25 cellular contexts compared by ENCODE assay signal in genomic region chr5:14246350-14247053, GRCh38.
DNase-seq lines count a peak whose midpoint lies in the region; ATAC-seq and TF ChIP-seq lines count a peak whose summit lies in the region.
"Had no signal": no experiment of that assay in that cellular context is flagged by ENCODE, and none has a peak within 500 bp of the region (broad histone marks: within the 10 kb centered on the region; RNA-seq: fewer than 3 reads in every experiment).

No MANE protein-coding gene starts in this region.

- H2AK5ac ChIP-seq in H9 (ENCODE audit: insufficient read length, low read length) (no peak overlapping the region), trophoblast cell (ENCODE audit: low read length) (no peak overlapping the region)

- H2BK5ac ChIP-seq in H9 (ENCODE audit: insufficient read length, low read length) (no peak overlapping the region), trophoblast cell (ENCODE audit: low read depth, low read length, poor library complexity) (no peak overlapping the region)

- H3K9me3 Mint-ChIP-seq in H9 = no peaks in the 10 kb centered on the region
- no peaks in the 10 kb centered on the region for H3K9me3 Mint-ChIP-seq in activated T-cell treated with anti-CD3 and anti-CD28 coated beads, Interleukin-2, amount 50 U/mL, for 4 hours
- H3K9me3 Mint-ChIP-seq: activated naive CD8-positive, alpha-beta T cell treated with anti-CD3 and anti-CD28 coated beads, Interleukin-2, amount 50 U/mL, for 24 hours; type B pancreatic cell had no signal

- H3K4me2 ChIP-seq in H9 (ENCODE audit: insufficient read depth, insufficient read length, low read length) (no peak overlapping the region), trophoblast cell (ENCODE audit: low read length) (no peak overlapping the region)

- H3K4ac ChIP-seq in H9 (ENCODE audit: low read depth, low read length) = no peak overlapping the region
- H3K4ac ChIP-seq in trophoblast cell (ENCODE audit: low read depth, low read length) = peak overlapping the region; percentile 77

- peaks cover 62 to 76% of the 10 kb centered on the region in 2 experiments for H3K4me1 Mint-ChIP-seq in H9
- H3K4me1 Mint-ChIP-seq in activated T-cell treated with anti-CD3 and anti-CD28 coated beads, Interleukin-2, amount 50 U/mL, for 4 hours (ENCODE audit: low read depth) = no peaks in the 10 kb centered on the region

- H3K27me3 Mint-ChIP-seq in H9 (ENCODE audit: low read depth) = no peaks in the 10 kb centered on the region
- H3K27me3 Mint-ChIP-seq in activated T-cell treated with anti-CD3 and anti-CD28 coated beads, Interleukin-2, amount 50 U/mL, for 4 hours (ENCODE audit: low read depth) = peaks cover 10% of the 10 kb centered on the region
- H3K27me3 Mint-ChIP-seq: activated naive CD8-positive, alpha-beta T cell treated with anti-CD3 and anti-CD28 coated beads, Interleukin-2, amount 50 U/mL, for 24 hours; type B pancreatic cell had no signal

- H2AFZ ChIP-seq in H9 (ENCODE audit: low read length) (no peak overlapping the region), trophoblast cell (ENCODE audit: insufficient read depth, low read length, poor library complexity) (no peak overlapping the region)

- H3K79me2 ChIP-seq in H9 (ENCODE audit: insufficient read depth, low read length) (peaks cover 26% of the 10 kb centered on the region; the same call in 1 of the 2 replicates), trophoblast cell (ENCODE audit: control insufficient read depth, insufficient read depth, low read length, poor library complexity) (peaks cover 28% of the 10 kb centered on the region)

- H3K36me3 ChIP-seq in esophagus muscularis mucosa (no peaks in the 10 kb centered on the region), trophoblast cell (ENCODE audit: control insufficient read depth in 1 of 2, insufficient read depth in 2 of 2, low read length in 2 of 2) (peaks cover 0 to 3% of the 10 kb centered on the region in 2 experiments)
- H3K36me3 ChIP-seq: BE2C, cardiac muscle cell, gastrocnemius medialis, HAP-1, sigmoid colon, stomach had no signal

- no peak overlapping the region for H2BK15ac ChIP-seq in H9 (ENCODE audit: low read depth, low read length)

- H3K4me3 Mint-ChIP-seq in H9 = no peak overlapping the region
- H3K4me3 Mint-ChIP-seq in activated T-cell treated with anti-CD3 and anti-CD28 coated beads, Interleukin-2, amount 50 U/mL, for 4 hours = no peak overlapping the region
- H3K4me3 Mint-ChIP-seq: activated CD4-positive, alpha-beta T cell treated with anti-CD3 and anti-CD28 coated beads for 36 hours; activated naive CD8-positive, alpha-beta T cell treated with anti-CD3 and anti-CD28 coated beads, Interleukin-2, amount 50 U/mL, for 24 hours; type B pancreatic cell had no signal

- H3K27me3 ChIP-seq in H9 (ENCODE audit: insufficient read depth, low read length) = no peaks in the 10 kb centered on the region
- H3K27me3 ChIP-seq in esophagus muscularis mucosa = no peaks in the 10 kb centered on the region
- H3K27me3 ChIP-seq in trophoblast cell (ENCODE audit: insufficient read depth, low read length) = no peaks in the 10 kb centered on the region
- H3K27me3 ChIP-seq: BE2C, cardiac muscle cell, dorsolateral prefrontal cortex, gastrocnemius medialis, MG63, sigmoid colon, stomach had no signal

- no CpG with 5 or more reads among the region's 9 CpGs for WGBS in H9 (ENCODE audit: extremely low coverage, insufficient read length, low lambda C conversion rate)
- 88% methylated on average over 9 of the region's 9 CpGs for WGBS in esophagus muscularis mucosa
- WGBS in trophoblast cell (ENCODE audit: extremely low coverage, insufficient coverage, insufficient read length) = no CpG with 5 or more reads among the region's 9 CpGs

- intact Hi-C loops in esophagus muscularis mucosa (cut with DNase I) = no loop called here

- H3K18ac ChIP-seq in H9 (ENCODE audit: insufficient read length, low read depth, low read length) = no peak overlapping the region
- no peak overlapping the region for H3K18ac ChIP-seq in trophoblast cell (ENCODE audit: low read length)

- peaks cover 9% of the 10 kb centered on the region for H3K4me1 ChIP-seq in H9 (ENCODE audit: insufficient read depth, low read length)
- peaks cover 50 to 94% (median 82%) of the 10 kb centered on the region in 4 donors for H3K4me1 ChIP-seq in esophagus muscularis mucosa
- H3K4me1 ChIP-seq in trophoblast cell (ENCODE audit: control insufficient read depth in 1 of 2, insufficient read depth in 2 of 2, low read length in 2 of 2) = peaks cover 16 to 19% of the 10 kb centered on the region in 2 experiments
- H3K4me1 ChIP-seq: HAP-1 had no signal

- no peak overlapping the region for H3K23ac ChIP-seq in H9 (ENCODE audit: insufficient read length, low read depth, low read length)
- peak overlapping the region; percentile 49 for H3K23ac ChIP-seq in trophoblast cell (ENCODE audit: low read length)

- no peak overlapping the region for H3K27ac ChIP-seq in H9 (ENCODE audit: insufficient read length, low read depth, low read length)
- H3K27ac ChIP-seq in esophagus muscularis mucosa (replicated peaks in 1 of 4) = no peak overlapping the region
- no peak overlapping the region for H3K27ac ChIP-seq in trophoblast cell (ENCODE audit: low read depth, low read length)
- H3K27ac ChIP-seq: 22Rv1, sigmoid colon, stomach had no signal

- no peak overlapping the region for H3K56ac ChIP-seq in H9 (ENCODE audit: insufficient read length, low read depth, low read length)

- TF ChIP-seq CTCF in H9 (conservative IDR thresholded peaks at IDR 0.05) = no peak
- TF ChIP-seq CTCF in esophagus muscularis mucosa (IDR thresholded peaks at IDR 0.05) = no peak

- H3K9ac ChIP-seq in H9 (ENCODE audit: extremely low read depth, insufficient read length, low read length) (no peak overlapping the region), trophoblast cell (ENCODE audit: low read length) (no peak overlapping the region)

- DNase-seq in DMS 273 (lab: John Stamatoyannopoulos, UW; ENCODE audit: unreplicated experiment) = peak; percentile 49
- no peak for DNase-seq in DMS 273 treated with DMSO at 0.1 percent for 48 hours (lab: John Stamatoyannopoulos, UW)
- no peak for DNase-seq in H9
- DNase-seq in esophagus muscularis mucosa (ENCODE audit: extremely low spot score) = peak; percentile 81
- DNase-seq in trophoblast cell = no peak
- DNase-seq in activated T-cell treated with anti-CD3 and anti-CD28 coated beads, Interleukin-2, amount 50 U/mL, for 4 hours = no peak
- DNase-seq in activated gamma-delta T cell treated with Interleukin-2 at 50 U/mL for 16 hours = no peak
- DNase-seq: activated CD4-positive, alpha-beta T cell treated with anti-CD3 and anti-CD28 coated beads for 36 hours; activated naive CD8-positive, alpha-beta T cell treated with anti-CD3 and anti-CD28 coated beads, Interleukin-2, amount 50 U/mL, for 24 hours; BE2C; dorsolateral prefrontal cortex; erythroblast; gastrocnemius medialis; left colon; MG63; NCI-H1436 treated with DMSO at 0.1 percent for 48 hours; NCI-H446 treated with DMSO at 0.1 percent for 48 hours; sigmoid colon; stomach; SW 1271 had no signal

- H2BK120ac ChIP-seq in H9 (ENCODE audit: low read depth, low read length, poor library complexity, severe bottlenecking) (no peak overlapping the region), trophoblast cell (ENCODE audit: insufficient read depth, low read length, poor library complexity) (no peak overlapping the region)

- TF ChIP-seq EP300 in esophagus muscularis mucosa (IDR thresholded peaks at IDR 0.05) = no peak

- H4K91ac ChIP-seq in H9 (ENCODE audit: insufficient read length, low read depth, low read length) = no peak overlapping the region
- H4K91ac ChIP-seq in trophoblast cell (ENCODE audit: low read depth, low read length) = no peak overlapping the region

- H2BK20ac ChIP-seq in H9 (ENCODE audit: low read depth, low read length, poor library complexity, severe bottlenecking) = no peak overlapping the region

- H3K4me3 ChIP-seq in esophagus muscularis mucosa (no peak overlapping the region), trophoblast cell (ENCODE audit: low read depth, low read length) (no peak overlapping the region)
- H3K4me3 ChIP-seq: cardiac muscle cell, dorsolateral prefrontal cortex, gastrocnemius medialis, HAP-1, MG63, sigmoid colon, stomach had no signal

- no peak overlapping the region for H3K14ac ChIP-seq in H9 (ENCODE audit: insufficient read depth, low read length)
- no peak overlapping the region for H3K14ac ChIP-seq in trophoblast cell (ENCODE audit: low read length)

- H3K23me2 ChIP-seq in H9 (ENCODE audit: insufficient read length, low read depth, low read length, poor library complexity, severe bottlenecking) = no peaks in the 10 kb centered on the region

- H3K79me1 ChIP-seq in H9 (ENCODE audit: insufficient read depth, low read depth, low read length, poor library complexity, severe bottlenecking) (peaks cover 9% of the 10 kb centered on the region), trophoblast cell (ENCODE audit: low read length) (no peaks in the 10 kb centered on the region)

- no peaks in the 10 kb centered on the region for H3K36me3 Mint-ChIP-seq in H9 (ENCODE audit: insufficient read depth in 1 of 3, low read depth in 3 of 3)
- no peaks in the 10 kb centered on the region for H3K36me3 Mint-ChIP-seq in activated T-cell treated with anti-CD3 and anti-CD28 coated beads, Interleukin-2, amount 50 U/mL, for 4 hours (ENCODE audit: insufficient read depth)
- H3K36me3 Mint-ChIP-seq: type B pancreatic cell had no signal

- H3T11ph ChIP-seq in H9 (ENCODE audit: low read length) = no peak overlapping the region

- no peaks in the 10 kb centered on the region for H4K20me1 ChIP-seq in H9 (ENCODE audit: control insufficient read depth, insufficient read depth, insufficient read length)

- no peak overlapping the region for H4K12ac ChIP-seq in trophoblast cell (ENCODE audit: low read depth, low read length)

- peak overlapping the region; percentile 60 to 94 (median 85); a peak in 5 of 7 replicates for H3K27ac Mint-ChIP-seq in H9
- H3K27ac Mint-ChIP-seq: activated CD4-positive, alpha-beta T cell treated with anti-CD3 and anti-CD28 coated beads for 36 hours; activated naive CD8-positive, alpha-beta T cell treated with anti-CD3 and anti-CD28 coated beads, Interleukin-2, amount 50 U/mL, for 24 hours; type B pancreatic cell had no signal

- ATAC-seq in activated T-cell treated with anti-CD3 and anti-CD28 coated beads, Interleukin-2, amount 50 U/mL, for 4 hours = no peak
- no peak for ATAC-seq in HG02884 (IDR thresholded peaks at IDR 0.05; ENCODE audit: unreplicated experiment)
- ATAC-seq: activated CD4-positive, alpha-beta T cell treated with anti-CD3 and anti-CD28 coated beads for 36 hours; activated naive CD8-positive, alpha-beta T cell treated with anti-CD3 and anti-CD28 coated beads, Interleukin-2, amount 50 U/mL, for 24 hours; left colon had no signal

- H4K5ac ChIP-seq in H9 (ENCODE audit: insufficient read length, low read depth, low read length) = no peak overlapping the region

- H2BK12ac ChIP-seq in H9 (ENCODE audit: insufficient read length, low read depth, low read length) = no peak overlapping the region
- H2BK12ac ChIP-seq in trophoblast cell (ENCODE audit: low read length) = no peak overlapping the region

- H3K9me3 ChIP-seq in H9 (ENCODE audit: control insufficient read depth, low read depth, low read length) = no peaks in the 10 kb centered on the region
- H3K9me3 ChIP-seq in esophagus muscularis mucosa = no peaks in the 10 kb centered on the region
- no peaks in the 10 kb centered on the region for H3K9me3 ChIP-seq in trophoblast cell (ENCODE audit: insufficient read depth, low read depth, low read length)
- H3K9me3 ChIP-seq: gastrocnemius medialis, HAP-1, MG63, sigmoid colon, stomach had no signal

- H4K8ac ChIP-seq in H9 (replicated peaks; ENCODE audit: insufficient read length, low read depth, low read length) (no peak overlapping the region), trophoblast cell (ENCODE audit: low read depth, low read length) (no peak overlapping the region)

- no peak for TF ChIP-seq POLR2A in esophagus muscularis mucosa (IDR thresholded peaks at IDR 0.05; ENCODE audit: low read depth)

Comparison
In these comparisons a context has a peak if more than half of its experiments do, and no peak if none do; other contexts are left out.
1. DNase-seq: peak in DMS 273 (single experiment) and esophagus muscularis mucosa (single experiment); none in DMS 273 treated with DMSO at 0.1 percent for 48 hours (single experiment), H9 (single experiment), trophoblast cell (0 of 2), activated T-cell treated with anti-CD3 and anti-CD28 coated beads, Interleukin-2, amount 50 U/mL, for 4 hours (single experiment) and activated gamma-delta T cell treated with Interleukin-2 at 50 U/mL for 16 hours (single experiment).